ENCODE assay signal across 8 cellular contexts in the genomic region with DNA sequence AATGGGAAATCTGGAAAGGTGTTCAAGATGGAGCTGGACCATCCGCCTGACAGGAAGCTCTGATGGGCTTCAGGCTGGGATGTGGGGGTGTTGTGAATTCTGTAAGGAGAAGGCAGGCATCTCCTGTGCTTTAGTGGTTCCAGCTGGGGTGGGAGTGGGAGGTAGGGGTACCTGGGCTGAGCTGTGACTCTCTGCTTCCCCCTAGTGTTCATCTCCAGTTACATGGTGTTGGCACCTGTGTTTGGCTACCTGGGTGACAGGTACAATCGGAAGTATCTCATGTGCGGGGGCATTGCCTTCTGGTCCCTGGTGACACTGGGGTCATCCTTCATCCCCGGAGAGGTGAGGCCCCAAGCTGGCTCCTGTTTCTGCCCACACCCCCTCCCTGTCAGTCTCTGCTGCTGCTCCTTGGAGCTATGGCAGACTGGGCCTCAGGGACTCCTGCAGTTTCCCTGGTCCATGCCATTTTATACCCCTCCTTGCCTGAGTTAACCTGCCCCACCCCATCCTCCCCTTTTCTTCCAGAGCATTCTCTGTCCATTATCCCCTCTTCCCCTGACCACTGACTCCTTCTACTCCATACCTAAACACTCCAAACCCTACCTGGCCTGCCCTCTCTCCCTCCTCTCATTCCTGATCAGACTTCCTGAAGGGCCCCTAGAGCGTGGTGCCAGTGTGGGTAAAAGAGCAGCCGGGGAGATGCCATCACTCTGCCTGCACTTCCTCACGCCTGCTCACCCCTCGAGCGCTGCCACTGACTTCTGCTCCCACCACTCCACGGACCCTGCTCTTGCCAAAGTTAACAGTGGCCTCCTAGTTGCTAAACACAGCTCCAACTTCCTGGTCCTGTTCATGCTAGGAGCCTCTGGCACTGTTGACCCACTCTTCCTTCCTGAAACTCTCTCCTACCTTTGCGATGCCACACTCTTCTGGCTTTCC. TPM values are rescaled to one million over a fixed set of nuclear protein-coding genes. Genes with fewer than 3 reads are reported as not detected.
A peak's percentile ranks its signal among the peaks of the same experiment; 100 is the strongest.
DNase-seq lines count a peak whose midpoint lies in the region; ATAC-seq and TF ChIP-seq lines count a peak whose summit lies in the region.

No MANE protein-coding gene starts in this region.

- TF ChIP-seq CTCF in 22Rv1 (IDR thresholded peaks at IDR 0.05) (peak; percentile 86), OCI-LY3 (IDR thresholded peaks at IDR 0.05; ENCODE audit: low read depth, low read length) (peak; percentile 62)

- H3K4me3 ChIP-seq in OCI-LY3 (ENCODE audit: low read length) (no peak overlapping the region), aorta (ENCODE audit: low read length in 2 of 2) (no peak overlapping the region)

- in situ Hi-C loops in G401 (cut with HindIII; ENCODE audit: low sequenced_read_pairs) = no loop called here

- H4K20me1 ChIP-seq in OCI-LY3 (ENCODE audit: insufficient read depth, low read length) = no peaks in the 10 kb centered on the region

- no peak overlapping the region for H3K9ac ChIP-seq in OCI-LY3 (ENCODE audit: low read length)

- H3K27ac ChIP-seq in 22Rv1 (no peak overlapping the region), OCI-LY3 (ENCODE audit: low read length) (no peak overlapping the region), aorta (ENCODE audit: low read depth in 1 of 2, low read length in 2 of 2) (no peak overlapping the region)

- H2AFZ ChIP-seq in OCI-LY3 (ENCODE audit: low read depth, low read length) = no peak overlapping the region

- H3K79me2 ChIP-seq in OCI-LY3 (ENCODE audit: low read length) = peaks cover 9% of the 10 kb centered on the region; the same call in 1 of the 2 replicates

- H3K9me3 ChIP-seq in OCI-LY3 (ENCODE audit: insufficient read depth, low read length) (no peaks in the 10 kb centered on the region), aorta (ENCODE audit: control insufficient read depth, low read length) (no peaks in the 10 kb centered on the region)

- no peak for ATAC-seq in GM21619 (IDR thresholded peaks at IDR 0.05; ENCODE audit: unreplicated experiment)
- no peak for ATAC-seq in sciatic nerve
- ATAC-seq in aorta (ENCODE audit: low FRiP score) = no peak

- H3K4me2 ChIP-seq in OCI-LY3 (ENCODE audit: low read length) = no peak overlapping the region

- no peaks in the 10 kb centered on the region for H3K27me3 ChIP-seq in OCI-LY3 (ENCODE audit: low read depth, low read length)
- no peaks in the 10 kb centered on the region for H3K27me3 ChIP-seq in aorta (ENCODE audit: control insufficient read depth in 1 of 2, insufficient read depth in 2 of 2, low read length in 1 of 2)

- 81 to 82% methylated on average over 11 of the region's 11 CpGs for WGBS in aorta, 2 donors

- H3K4me1 ChIP-seq in OCI-LY3 (ENCODE audit: low read length) (peaks cover 9% of the 10 kb centered on the region), aorta (ENCODE audit: control insufficient read depth in 1 of 2, insufficient read depth in 2 of 2, low read length in 2 of 2) (no peaks in the 10 kb centered on the region)

- H3K36me3 ChIP-seq in OCI-LY3 (replicated peaks; ENCODE audit: low read depth, low read length) (peaks cover 11% of the 10 kb centered on the region), aorta (ENCODE audit: control insufficient read depth in 1 of 2, insufficient read depth in 2 of 2, low read length in 1 of 2) (peaks cover 0 to 3% of the 10 kb centered on the region in 2 donors)

- intact Hi-C loops in sciatic nerve (cut with DNase I) (no loop called here), aorta (cut with DNase I) (no loop called here)

- peak; percentile 18 for DNase-seq in G401 (ENCODE audit: low spot score)
- peak; percentile 67 for DNase-seq in germinal center (ENCODE audit: low spot score)
- DNase-seq in NCI-H128 (lab: John Stamatoyannopoulos, UW; ENCODE audit: unreplicated experiment) = no peak
- no peak for DNase-seq in sciatic nerve (ENCODE audit: low spot score)
- no peak for DNase-seq in aorta

RNA-seq across cellular contexts. Expression of a gene that starts 3.4 kb away (rescaled TPM):
- 64.4 and 81.8 TPM in 2 replicates for total RNA-seq in G401 (2014; rRNA removed; shearing (Covaris generic))
- total RNA-seq in sciatic nerve (22.5 TPM), aorta (10 to 100 TPM; 20.9 to 25.1 TPM)
- polyA plus RNA-seq in aorta = 100 to 1,000 TPM in 1 of 2 donors, 10 to 100 TPM in 1; 11.8 to 112 TPM

RNA-seq across cellular contexts. Expression of a gene that starts 6.9 kb away (rescaled TPM):
- total RNA-seq in G401 (2014; rRNA removed; shearing (Covaris generic)) = 7.4 TPM in 1 of 2 replicates, not detected in the other
- 5.8 TPM for total RNA-seq in sciatic nerve
- total RNA-seq in aorta = 10 to 100 TPM; 16.7 to 17.8 TPM
- 100 to 1,000 TPM in 1 of 2 donors, 1 to 10 TPM in 1; 9.0 to 155 TPM for polyA plus RNA-seq in aorta

RNA-seq across cellular contexts. Expression of a gene that starts 27.2 kb away (rescaled TPM):
- 22.4 and 27.4 TPM in 2 replicates for total RNA-seq in G401 (2014; rRNA removed; shearing (Covaris generic))
- total RNA-seq in sciatic nerve (34.5 TPM), aorta (10 to 100 TPM; 21.5 to 38.5 TPM)
- 10 to 100 TPM in 1 of 2 donors, 1 to 10 TPM in 1; 6.9 to 37.7 TPM for polyA plus RNA-seq in aorta

RNA-seq across cellular contexts. Expression of a gene that starts 46.2 kb away (rescaled TPM):
- 0.10 TPM in 1 of 2 replicates, not detected in the other for total RNA-seq in G401 (2014; rRNA removed; shearing (Covaris generic))
- 1.4 TPM for total RNA-seq in sciatic nerve
- under 1 TPM; 0.63 to 0.71 TPM for total RNA-seq in aorta
- polyA plus RNA-seq in aorta = under 1 TPM in 1 of 2 donors, not detected in 1; 0.10 TPM

RNA-seq across cellular contexts. Expression of a gene that starts 52.9 kb away (rescaled TPM):
- total RNA-seq in G401 (2014; rRNA removed; shearing (Covaris generic)) = 22.6 and 34.6 TPM in 2 replicates
- total RNA-seq in sciatic nerve (16.4 TPM), aorta (10 to 100 TPM; 11.5 to 18.8 TPM)
- polyA plus RNA-seq in aorta = 10 to 100 TPM; 18.3 to 30.0 TPM

Comparison
In these comparisons a context has a peak if more than half of its experiments do, and no peak if none do; other contexts are left out.
1. DNase-seq: peak in G401 (single experiment) and germinal center (single experiment); none in NCI-H128 (single experiment), sciatic nerve (single experiment) and aorta (0 of 2).